Comparison of ENCODE assay signal across 29 cellular contexts in the genomic region with DNA sequence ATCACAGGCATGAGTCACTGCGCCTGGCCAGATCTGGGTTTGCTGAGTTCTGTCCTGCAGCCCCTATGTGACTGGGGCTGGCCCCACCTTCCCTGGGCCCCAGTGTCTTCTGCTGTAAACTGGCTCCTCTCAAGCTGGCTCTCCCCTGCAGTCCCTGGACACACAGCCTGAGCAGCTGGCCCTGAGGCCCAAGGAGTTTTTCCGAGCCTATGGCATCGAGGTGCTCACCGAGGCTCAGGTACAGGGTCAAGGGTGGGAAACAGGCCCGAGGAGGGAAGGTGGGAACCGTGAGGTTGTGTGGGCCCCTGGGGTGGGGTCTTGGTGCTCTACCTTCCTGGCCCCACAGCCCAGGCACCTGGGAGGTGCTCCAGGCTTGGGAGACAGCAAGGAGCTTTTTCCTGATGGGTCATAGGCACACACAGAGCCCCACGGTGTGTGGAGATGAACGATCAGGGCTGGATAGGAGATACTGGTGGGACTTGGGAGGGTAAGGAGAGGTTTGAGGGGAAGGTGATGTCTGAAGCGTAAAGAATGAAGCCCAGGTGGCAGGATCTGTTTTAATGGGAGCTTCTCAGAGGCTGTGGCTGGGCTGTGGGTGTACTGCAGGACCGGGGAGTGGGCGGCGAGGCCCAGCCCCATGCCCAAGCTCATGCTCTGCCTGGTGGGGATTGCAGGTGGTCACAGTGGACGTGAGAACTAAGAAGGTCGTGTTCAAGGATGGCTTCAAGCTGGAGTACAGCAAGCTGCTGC. TPM values are rescaled to one million over a fixed set of nuclear protein-coding genes. Genes with fewer than 3 reads are reported as not detected.
"Had no signal": no experiment of that assay in that cellular context is flagged by ENCODE, and none has a peak within 500 bp of the region (broad histone marks: within the 10 kb centered on the region; RNA-seq: fewer than 3 reads in every experiment).

No MANE protein-coding gene starts in this region.

- H3K9me3 ChIP-seq: colonic mucosa, neutrophil, prostate gland, sigmoid colon, testis had no signal

- H3K4me3 ChIP-seq: colonic mucosa, lower lobe of right lung, prostate gland, sigmoid colon, testis, tibial artery had no signal

- H3K27ac Mint-ChIP-seq: dendritic cell treated with granulocyte-macrophage colony-stimulating factor and Interleukin-4, amounts not matched to agents 40 ng/mL and 50 ng/mL, for 4 days; endodermal cell; immature natural killer cell; natural killer cell; stimulated activated memory B cell treated with anti-CD40 and anti-IgM and Interleukin-4, amounts not matched to agents 10 μg/mL and 1 μg/mL and 100 μg/mL, for 72 hours; type B pancreatic cell had no signal

- H3K27ac ChIP-seq: colonic mucosa, lower lobe of right lung, neutrophil, parathyroid adenoma, prostate gland, sigmoid colon, testis, tibial artery had no signal

- H3K4me3 Mint-ChIP-seq: dendritic cell treated with granulocyte-macrophage colony-stimulating factor and Interleukin-4, amounts not matched to agents 40 ng/mL and 50 ng/mL, for 4 days; endodermal cell; immature natural killer cell; natural killer cell; stimulated activated memory B cell treated with anti-CD40 and anti-IgM and Interleukin-4, amounts not matched to agents 10 μg/mL and 1 μg/mL and 100 μg/mL, for 72 hours; type B pancreatic cell had no signal

- DNase-seq: colonic mucosa; effector CD8-positive, alpha-beta T cell; endodermal cell; erythroblast; hypothalamus; immature natural killer cell; islet precursor cell; kidney glomerular epithelial cell; left colon; left ventricle myocardium superior; lower lobe of right lung; natural killer cell; sigmoid colon; stimulated activated CD4-positive, alpha-beta T cell treated with anti-CD3 and anti-CD28 coated beads, Interleukin-2, amount 100 ng/mL, for 24 hours; stimulated activated CD4-positive, alpha-beta T cell treated with anti-CD3 and anti-CD28 coated beads, Interleukin-4, amount 100 ng/mL, for 24 hours; stimulated activated naive CD8-positive, alpha-beta T cell treated with anti-CD3 and anti-CD28 coated beads, Interleukin-15, Interleukin-2, amounts not matched to agents 100 U/mL and 50 U/mL, for 24 hours; substantia nigra; testis; tibial artery had no signal

- H3K27me3 ChIP-seq: colonic mucosa, sigmoid colon, testis had no signal

- H3K36me3 Mint-ChIP-seq: immature natural killer cell, natural killer cell, type B pancreatic cell had no signal

- H3K36me3 ChIP-seq: colonic mucosa, lower lobe of right lung, neutrophil, prostate gland, sigmoid colon, tibial artery had no signal

- H3K79me2 ChIP-seq: parathyroid adenoma had no signal

- H3K27me3 Mint-ChIP-seq: stimulated activated memory B cell treated with anti-CD40 and anti-IgM and Interleukin-4, amounts not matched to agents 10 μg/mL and 1 μg/mL and 100 μg/mL, for 72 hours had no signal

- ATAC-seq: left colon; left ventricle myocardium superior; lower lobe of right lung; natural killer cell; right cardiac atrium; stimulated activated memory B cell treated with anti-CD40 and anti-IgM and Interleukin-4, amounts not matched to agents 10 μg/mL and 1 μg/mL and 100 μg/mL, for 72 hours; stimulated activated naive CD8-positive, alpha-beta T cell treated with anti-CD3 and anti-CD28 coated beads, Interleukin-15, Interleukin-2, amounts not matched to agents 100 U/mL and 50 U/mL, for 24 hours had no signal

- H3K9ac ChIP-seq: parathyroid adenoma had no signal

- H3K9me3 Mint-ChIP-seq: immature natural killer cell, type B pancreatic cell had no signal

- H3K4me1 ChIP-seq: colonic mucosa, parathyroid adenoma, prostate gland had no signal

RNA-seq across cellular contexts. Expression of a gene that starts 8.7 kb away (rescaled TPM):
- total RNA-seq: endothelial cell of umbilical vein had no signal

RNA-seq across cellular contexts. Expression of a gene that starts 39.2 kb away (rescaled TPM):
- total RNA-seq: endothelial cell of umbilical vein had no signal
- polyA plus RNA-seq: immature natural killer cell had no signal

RNA-seq across cellular contexts. Expression of a gene that starts 56.6 kb away (rescaled TPM):
- total RNA-seq: endothelial cell of umbilical vein, mononuclear cell, natural killer cell had no signal
- polyA plus RNA-seq: endothelial cell of umbilical vein, immature natural killer cell, neural cell had no signal
